ENCODE assay signal across 12 cellular contexts in the genomic region with DNA sequence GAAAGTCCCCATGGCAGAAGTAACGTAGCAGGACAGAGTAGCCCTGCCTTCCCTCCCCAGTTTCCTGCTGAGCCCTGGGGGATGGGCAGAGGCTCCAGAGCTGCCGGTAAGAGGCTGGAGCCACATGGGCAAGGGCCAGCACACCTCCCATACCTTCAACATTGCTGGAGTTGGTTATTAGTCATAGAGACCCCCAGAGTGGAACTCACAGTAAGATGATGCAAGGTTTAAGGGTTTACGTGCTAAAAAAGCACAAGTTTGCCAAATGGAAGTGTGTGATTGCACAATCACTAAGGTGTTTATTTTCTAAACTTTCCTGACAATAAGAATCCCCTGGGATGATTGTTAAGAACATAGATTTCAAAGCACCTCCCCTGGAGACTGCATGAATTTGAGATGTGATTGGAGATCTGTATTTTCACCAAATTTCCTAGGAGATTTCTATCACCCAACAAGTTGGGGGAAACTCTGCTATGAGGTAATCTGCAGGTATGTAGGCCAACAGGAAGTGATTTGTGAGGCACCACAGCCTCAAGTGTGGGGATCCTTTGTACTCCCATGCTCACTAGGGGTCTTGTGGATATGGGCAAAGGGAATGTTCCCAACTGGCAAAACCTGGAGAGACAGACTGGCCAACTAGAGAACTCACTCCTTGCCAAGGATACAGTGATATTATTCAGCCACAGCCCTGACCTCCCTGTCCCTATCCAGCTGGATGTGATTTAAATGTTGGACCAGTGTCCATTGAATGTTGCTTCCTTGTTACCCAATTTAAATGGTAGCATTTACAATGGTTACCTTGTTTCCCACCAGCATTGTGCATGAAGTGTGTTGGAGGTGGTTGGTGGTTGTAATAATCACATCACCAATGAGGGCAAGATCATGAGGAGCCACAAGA. TPM values are rescaled to one million over a fixed set of nuclear protein-coding genes. Genes with fewer than 3 reads are reported as not detected.
DNase-seq lines count a peak whose midpoint lies in the region; ATAC-seq and TF ChIP-seq lines count a peak whose summit lies in the region.
"Had no signal": no experiment of that assay in that cellular context is flagged by ENCODE, and none has a peak within 500 bp of the region (broad histone marks: within the 10 kb centered on the region; RNA-seq: fewer than 3 reads in every experiment).

No MANE protein-coding gene starts in this region.

- no peak overlapping the region for H3K4me3 Mint-ChIP-seq in T-helper 2 cell treated with Interferon-gamma antibody and Interleukin-4, amounts not matched to agents 5 μg/mL and 100 μg/mL, for 36 hours
- H3K4me3 Mint-ChIP-seq: activated naive CD4-positive, alpha-beta T cell treated with anti-CD3 and anti-CD28 coated beads, Interleukin-2, amount 50 U/mL, for 24 hours; T-helper 1 cell treated with Interleukin-12 subunit alpha and Interleukin-12 subunit beta and Interleukin-4 antibody, amounts not matched to agents 30 μg/mL and 1 μg/mL, for 36 hours had no signal

- H3K9ac ChIP-seq in Loucy (ENCODE audit: low read depth, low read length, poor library complexity, severe bottlenecking) (no peak overlapping the region), mammary epithelial cell (ENCODE audit: insufficient read depth, low read length) (no peak overlapping the region), MM.1S (ENCODE audit: low read length) (no peak overlapping the region)

- dilution Hi-C loops in mammary epithelial cell (cut with HindIII; ENCODE audit: low sequenced_read_pairs) = no loop called here

- H3K27me3 ChIP-seq in Loucy (ENCODE audit: insufficient read depth, low read length, poor library complexity, severe bottlenecking) (no peaks in the 10 kb centered on the region), mammary epithelial cell (ENCODE audit: insufficient read depth, low read length) (no peaks in the 10 kb centered on the region), left lung (no peaks in the 10 kb centered on the region), upper lobe of right lung (no peaks in the 10 kb centered on the region), MM.1S (replicated peaks; ENCODE audit: insufficient read depth, low read length) (no peaks in the 10 kb centered on the region)
- H3K27me3 ChIP-seq: hepatocyte had no signal

- DNase-seq in mammary epithelial cell = peak; percentile 36
- DNase-seq in left lung = no peak
- no peak for DNase-seq in upper lobe of right lung
- DNase-seq in inferior parietal cortex (ENCODE audit: extremely low spot score) = no peak
- no peak for DNase-seq in T-helper 2 cell treated with Interferon-gamma antibody and Interleukin-4, amounts not matched to agents 5 μg/mL and 100 μg/mL, for 36 hours (ENCODE audit: low spot score)
- DNase-seq in MM.1S = no peak
- DNase-seq: NCI-H2107 had no signal

- H3K36me3 Mint-ChIP-seq in T-helper 2 cell treated with Interferon-gamma antibody and Interleukin-4, amounts not matched to agents 5 μg/mL and 100 μg/mL, for 36 hours (ENCODE audit: low read depth) = no peaks in the 10 kb centered on the region
- H3K36me3 Mint-ChIP-seq: activated naive CD4-positive, alpha-beta T cell treated with anti-CD3 and anti-CD28 coated beads, Interleukin-2, amount 50 U/mL, for 24 hours had no signal

- H3K4me1 ChIP-seq in Loucy (ENCODE audit: insufficient read depth, low read length, poor library complexity, severe bottlenecking) (peaks cover 17% of the 10 kb centered on the region), mammary epithelial cell (ENCODE audit: insufficient read depth, low read length) (peaks cover 36% of the 10 kb centered on the region), left lung (peaks cover 25 to 35% of the 10 kb centered on the region in 2 donors), upper lobe of right lung (peaks cover 37% of the 10 kb centered on the region), MM.1S (ENCODE audit: low read length) (no peaks in the 10 kb centered on the region)

- TF ChIP-seq CTCF in Loucy (conservative IDR thresholded peaks at IDR 0.05; ENCODE audit: low read length) = no peak
- TF ChIP-seq CTCF in mammary epithelial cell (conservative IDR thresholded peaks at IDR 0.05 in 1 of 2, IDR thresholded peaks at IDR 0.05 in 1 of 2; ENCODE audit: extremely low read depth in 1 of 2, insufficient read depth in 1 of 2, low read depth in 1 of 2, low read length in 2 of 2) = no peak
- TF ChIP-seq CTCF in left lung (IDR thresholded peaks at IDR 0.05) = no peak
- TF ChIP-seq CTCF in upper lobe of right lung (IDR thresholded peaks at IDR 0.05) = no peak
- TF ChIP-seq CTCF in MM.1S (IDR thresholded peaks at IDR 0.05; ENCODE audit: low read length) = no peak

- H3K4me2 ChIP-seq in Loucy (ENCODE audit: low read depth, low read length, poor library complexity, severe bottlenecking) = no peak overlapping the region
- no peak overlapping the region for H3K4me2 ChIP-seq in mammary epithelial cell (ENCODE audit: insufficient read depth, low read depth, low read length)
- H3K4me2 ChIP-seq in MM.1S (ENCODE audit: low read depth, low read length) = no peak overlapping the region
- H3K4me2 ChIP-seq: hepatocyte had no signal

- no peak overlapping the region for H3K27ac Mint-ChIP-seq in T-helper 2 cell treated with Interferon-gamma antibody and Interleukin-4, amounts not matched to agents 5 μg/mL and 100 μg/mL, for 36 hours
- H3K27ac Mint-ChIP-seq: T-helper 1 cell treated with Interleukin-12 subunit alpha and Interleukin-12 subunit beta and Interleukin-4 antibody, amounts not matched to agents 30 μg/mL and 1 μg/mL, for 36 hours had no signal

- peak; percentile 27 for ATAC-seq in left lung
- ATAC-seq in upper lobe of right lung = peak; percentile 42

- H3K9me2 ChIP-seq in Loucy (replicated peaks; ENCODE audit: low read depth, low read length) (no peaks in the 10 kb centered on the region), MM.1S (replicated peaks; ENCODE audit: insufficient read depth, low read length) (no peaks in the 10 kb centered on the region)

- peaks cover 3% of the 10 kb centered on the region for H3K4me1 Mint-ChIP-seq in T-helper 2 cell treated with Interferon-gamma antibody and Interleukin-4, amounts not matched to agents 5 μg/mL and 100 μg/mL, for 36 hours (ENCODE audit: low read depth)

- no peaks in the 10 kb centered on the region for H3K9me3 ChIP-seq in Loucy (ENCODE audit: insufficient read depth, low read depth, low read length)
- H3K9me3 ChIP-seq in mammary epithelial cell (replicated peaks; ENCODE audit: insufficient read depth, low read length) = no peaks in the 10 kb centered on the region
- no peaks in the 10 kb centered on the region for H3K9me3 ChIP-seq in left lung
- no peaks in the 10 kb centered on the region for H3K9me3 ChIP-seq in upper lobe of right lung
- H3K9me3 ChIP-seq in MM.1S (replicated peaks; ENCODE audit: insufficient read depth, low read length) = no peaks in the 10 kb centered on the region
- H3K9me3 ChIP-seq: prostate gland had no signal

- H4K20me1 ChIP-seq in Loucy (ENCODE audit: insufficient read depth, low read length, poor library complexity, severe bottlenecking) = no peaks in the 10 kb centered on the region
- no peaks in the 10 kb centered on the region for H4K20me1 ChIP-seq in mammary epithelial cell (ENCODE audit: insufficient read depth, low read length)
- H4K20me1 ChIP-seq in MM.1S (ENCODE audit: insufficient read depth, low read length) = no peaks in the 10 kb centered on the region

- H3K79me2 ChIP-seq in Loucy (ENCODE audit: insufficient read depth, low read length) = no peaks in the 10 kb centered on the region
- H3K79me2 ChIP-seq in mammary epithelial cell (ENCODE audit: insufficient read depth, low read length) = no peaks in the 10 kb centered on the region
- no peaks in the 10 kb centered on the region for H3K79me2 ChIP-seq in MM.1S (ENCODE audit: low read length)
- H3K79me2 ChIP-seq: hepatocyte had no signal

- in situ Hi-C loops in mammary epithelial cell (cut with MboI; ENCODE audit: low sequenced_read_pairs in 2 of 2) = no loop called here

- H3K27me3 Mint-ChIP-seq in T-helper 2 cell treated with Interferon-gamma antibody and Interleukin-4, amounts not matched to agents 5 μg/mL and 100 μg/mL, for 36 hours (ENCODE audit: low read depth) = peaks cover 5% of the 10 kb centered on the region
- H3K27me3 Mint-ChIP-seq: activated naive CD4-positive, alpha-beta T cell treated with anti-CD3 and anti-CD28 coated beads, Interleukin-2, amount 50 U/mL, for 24 hours had no signal

- CTCF ChIA-PET in mammary epithelial cell (lab: Charles Lee; ENCODE audit: low non-redundant PET) = no interaction called here

- H3K4me3 ChIP-seq in Loucy (ENCODE audit: low read length, poor library complexity, severe bottlenecking) = no peak overlapping the region
- no peak overlapping the region for H3K4me3 ChIP-seq in mammary epithelial cell (replicated peaks in 1 of 3; ENCODE audit: insufficient read depth in 1 of 3, low read depth in 2 of 3, low read length in 3 of 3)
- no peak overlapping the region for H3K4me3 ChIP-seq in left lung
- no peak overlapping the region for H3K4me3 ChIP-seq in upper lobe of right lung
- no peak overlapping the region for H3K4me3 ChIP-seq in MM.1S (ENCODE audit: low read length)
- H3K4me3 ChIP-seq: hepatocyte, prostate gland had no signal

- 36% methylated on average over 3 of the region's 3 CpGs for WGBS in mammary epithelial cell (ENCODE audit: low coverage, missing lambda C conversion rate)

- no peak overlapping the region for H3K27ac ChIP-seq in mammary epithelial cell (ENCODE audit: insufficient read depth, low read depth, low read length)
- peak overlapping the region in 1 of 2 donors; percentile 20 for H3K27ac ChIP-seq in left lung
- H3K27ac ChIP-seq in upper lobe of right lung = no peak overlapping the region
- H3K27ac ChIP-seq in MM.1S (ENCODE audit: low read length) = no peak overlapping the region
- H3K27ac ChIP-seq: hepatocyte, prostate gland had no signal

- no peaks in the 10 kb centered on the region for H3K9me3 Mint-ChIP-seq in T-helper 2 cell treated with Interferon-gamma antibody and Interleukin-4, amounts not matched to agents 5 μg/mL and 100 μg/mL, for 36 hours
- H3K9me3 Mint-ChIP-seq: activated naive CD4-positive, alpha-beta T cell treated with anti-CD3 and anti-CD28 coated beads, Interleukin-2, amount 50 U/mL, for 24 hours; T-helper 1 cell treated with Interleukin-12 subunit alpha and Interleukin-12 subunit beta and Interleukin-4 antibody, amounts not matched to agents 30 μg/mL and 1 μg/mL, for 36 hours had no signal

- H3F3A ChIP-seq in Loucy (ENCODE audit: low read depth) = no peaks in the 10 kb centered on the region
- H3F3A ChIP-seq in MM.1S (ENCODE audit: insufficient read depth, low read length) = no peaks in the 10 kb centered on the region

- H3K36me3 ChIP-seq in Loucy (ENCODE audit: insufficient read depth, low read length) (no peaks in the 10 kb centered on the region), mammary epithelial cell (ENCODE audit: insufficient read depth, low read length) (no peaks in the 10 kb centered on the region), left lung (no peaks in the 10 kb centered on the region), upper lobe of right lung (no peaks in the 10 kb centered on the region), MM.1S (replicated peaks; ENCODE audit: insufficient read depth, low read length) (no peaks in the 10 kb centered on the region)
- H3K36me3 ChIP-seq: prostate gland had no signal

- BruUV-seq in mammary epithelial cell (replicated peaks; lab: Mats Ljungman, UMichigan) = no TSS peak

- intact Hi-C loops in mammary epithelial cell (cut with micrococcal nuclease) = no loop called here
- intact Hi-C loops in left lung (cut with DNase I) = no loop called here
- intact Hi-C loops in upper lobe of right lung (cut with DNase I) = no loop called here

- peak overlapping the region; percentile 70 for H2AFZ ChIP-seq in Loucy (ENCODE audit: low read length)
- H2AFZ ChIP-seq in mammary epithelial cell (ENCODE audit: low read depth, low read length) = peak overlapping the region; percentile 23
- no peak overlapping the region for H2AFZ ChIP-seq in MM.1S (ENCODE audit: low read length)
- H2AFZ ChIP-seq: hepatocyte had no signal

RNA-seq across cellular contexts. Expression of gene CSF1, which starts 37.1 kb away (rescaled TPM):
- total RNA-seq in mammary epithelial cell = 10 to 100 TPM in 1 of 2 donors, 1 to 10 TPM in 1; 5.6 to 29.5 TPM
- polyA plus RNA-seq in mammary epithelial cell = 9.9 TPM
- polyA minus RNA-seq in mammary epithelial cell = 7.5 TPM
- total RNA-seq in left lung = 10 to 100 TPM; 45.7 to 68.0 TPM
- 79.8 TPM for total RNA-seq in upper lobe of right lung
